Comparison of ENCODE assay signal across 27 cellular contexts in the genomic region with DNA sequence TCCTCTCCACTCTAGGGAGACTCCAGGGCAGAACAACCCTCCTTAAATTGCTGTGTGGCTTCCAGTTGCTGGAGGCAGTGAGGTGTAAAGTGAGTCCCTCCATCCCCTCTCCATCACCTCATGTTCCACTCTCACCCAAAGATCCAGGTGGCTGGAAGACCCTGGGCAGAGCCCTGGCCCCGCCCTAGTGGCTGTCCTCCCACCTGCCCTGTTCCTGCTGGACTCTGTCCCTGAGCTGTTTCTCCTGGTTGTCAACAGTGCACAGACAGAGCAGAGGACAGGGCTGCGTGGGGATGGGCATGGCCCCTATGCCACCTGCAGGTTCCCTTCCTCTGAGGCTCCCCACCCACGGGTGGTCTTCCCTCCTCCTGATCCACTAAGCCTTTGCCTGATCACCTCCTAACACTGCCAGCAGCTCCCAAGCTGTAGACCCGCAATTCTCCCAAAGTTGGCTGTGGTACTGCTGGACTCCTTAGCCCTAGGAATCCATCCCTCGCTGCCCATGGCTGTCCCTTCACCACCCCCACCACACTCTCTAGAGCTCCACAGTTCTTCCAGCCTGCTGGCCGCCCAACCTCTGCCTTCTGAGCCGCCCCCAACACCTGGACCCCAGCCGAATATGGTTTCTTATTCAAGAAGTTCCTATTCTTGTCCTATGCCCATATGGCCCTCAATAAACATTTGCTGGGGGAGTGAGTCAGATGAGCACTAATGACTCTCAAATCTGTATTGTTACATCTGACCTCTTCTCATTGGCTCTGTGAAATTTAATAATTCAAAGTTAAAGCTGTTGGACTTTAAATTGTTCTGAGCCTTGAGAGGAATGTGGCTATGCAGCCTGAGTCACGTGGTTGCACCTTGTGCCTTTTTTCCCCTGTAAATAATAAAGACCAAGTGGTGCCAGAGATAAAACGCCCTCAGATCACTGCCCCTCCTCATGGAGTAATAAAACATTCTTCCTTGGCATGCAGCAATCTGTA.
DNase-seq lines count a peak whose midpoint lies in the region; ATAC-seq, FAIRE-seq and TF ChIP-seq lines count a peak whose summit lies in the region.
"Had no signal": no experiment of that assay in that cellular context is flagged by ENCODE, and none has a peak within 500 bp of the region (broad histone marks: within the 10 kb centered on the region; RNA-seq: fewer than 3 reads in every experiment).

No MANE protein-coding gene starts in this region.

- H3K27ac Mint-ChIP-seq in activated T-cell treated with anti-CD3 and anti-CD28 coated beads, Interleukin-2, amount 50 U/mL, for 72 hours, result no peak overlapping the region
- H3K27ac Mint-ChIP-seq: activated B cell treated with CpG ODN at 0.5 μM for 24 hours; CD4-positive, CD25-positive, alpha-beta regulatory T cell; neural progenitor cell had no signal

- H3K4me3 Mint-ChIP-seq in activated T-cell treated with anti-CD3 and anti-CD28 coated beads, Interleukin-2, amount 50 U/mL, for 72 hours, result no peak overlapping the region
- H3K4me3 Mint-ChIP-seq: activated B cell treated with CpG ODN at 0.5 μM for 24 hours; brain; CD4-positive, CD25-positive, alpha-beta regulatory T cell; neural progenitor cell had no signal

- no peaks in the 10 kb centered on the region for H3K36me3 Mint-ChIP-seq in activated T-cell treated with anti-CD3 and anti-CD28 coated beads, Interleukin-2, amount 50 U/mL, for 72 hours (ENCODE audit: insufficient read depth in 2 of 2)
- H3K36me3 Mint-ChIP-seq: brain; CD4-positive, CD25-positive, alpha-beta regulatory T cell; neural progenitor cell had no signal

- WGBS in GM23248 (ENCODE audit: low coverage in 1 of 2, low lambda C conversion rate in 2 of 2, missing lambda C conversion rate in 2 of 2), 2 experiments, result 78 to 82% methylated on average over 10 of the region's 10 CpGs
- 41 to 74% methylated on average over 10 of the region's 10 CpGs for WGBS in sigmoid colon, 2 donors

- H3K27me3 ChIP-seq in GM23248 (replicated peaks; ENCODE audit: insufficient read depth) (no peaks in the 10 kb centered on the region), sigmoid colon (no peaks in the 10 kb centered on the region)
- H3K27me3 ChIP-seq: adrenal gland, neural progenitor cell, testis, vagina had no signal

- no peaks in the 10 kb centered on the region for H4K20me1 ChIP-seq in GM23248 (ENCODE audit: insufficient read depth)

- H3K4me2 ChIP-seq in GM23248 (ENCODE audit: unreplicated experiment), result no peak overlapping the region
- H3K4me2 ChIP-seq: neural progenitor cell had no signal

- FAIRE-seq in kidney (lab: Jason Lieb, UNC), result no peak
- FAIRE-seq: keratinocyte had no signal

- H3K4me3 ChIP-seq in GM23248, result no peak overlapping the region
- H3K4me3 ChIP-seq in kidney (ENCODE audit: low read length in 2 of 2), result no peak overlapping the region
- H3K4me3 ChIP-seq in sigmoid colon, result no peak overlapping the region
- H3K4me3 ChIP-seq: adrenal gland, lower lobe of right lung, neural progenitor cell, skin epidermis, testis, vagina had no signal

- H3K79me2 ChIP-seq in GM23248 (ENCODE audit: insufficient read depth), result no peaks in the 10 kb centered on the region

- H2AFZ ChIP-seq in GM23248, result no peak overlapping the region
- H2AFZ ChIP-seq: neural progenitor cell had no signal

- H3K9ac ChIP-seq in GM23248 (no peak overlapping the region), kidney (ENCODE audit: low read length in 2 of 2) (no peak overlapping the region)
- H3K9ac ChIP-seq: neural progenitor cell had no signal

- intact Hi-C loops in kidney (cut with DNase I) (no loop called here), sigmoid colon (cut with DNase I) (no loop called here)

- no peak for ATAC-seq in HG02763 (IDR thresholded peaks at IDR 0.05; ENCODE audit: unreplicated experiment)
- ATAC-seq in activated T-cell treated with anti-CD3 and anti-CD28 coated beads, Interleukin-2, amount 50 U/mL, for 72 hours (replicated peaks in 1 of 2), result no peak
- ATAC-seq: HCT116 had no signal

- no peaks in the 10 kb centered on the region for H3K9me3 Mint-ChIP-seq in activated T-cell treated with anti-CD3 and anti-CD28 coated beads, Interleukin-2, amount 50 U/mL, for 72 hours
- H3K9me3 Mint-ChIP-seq: activated B cell treated with CpG ODN at 0.5 μM for 24 hours, neural progenitor cell had no signal

- no peaks in the 10 kb centered on the region for H3K9me2 ChIP-seq in GM23248 (ENCODE audit: insufficient read depth)

- TF ChIP-seq CTCF in kidney (IDR thresholded peaks at IDR 0.05; ENCODE audit: borderline replicate concordance, extremely low read depth, insufficient read depth) (no peak), sigmoid colon (IDR thresholded peaks at IDR 0.05) (no peak)

- DNase-seq in GM23248, result peak; percentile 27
- DNase-seq in NCI-H524 treated with DMSO at 0.1 percent for 48 hours (lab: John Stamatoyannopoulos, UW), result peak; percentile 76
- DNase-seq in kidney, result peak; percentile 64
- DNase-seq in sigmoid colon, result peak; percentile 35
- no peak for DNase-seq in activated T-cell treated with anti-CD3 and anti-CD28 coated beads, Interleukin-2, amount 50 U/mL, for 72 hours
- no peak for DNase-seq in NK-92 (lab: John Stamatoyannopoulos, UW; ENCODE audit: unreplicated experiment)
- DNase-seq: activated B cell treated with CpG ODN at 0.5 μM for 24 hours; activated CD4-positive, alpha-beta T cell treated with anti-CD3 and anti-CD28 coated beads, Interleukin-2, amount 50 U/mL, for 4 hours; CD4-positive, CD25-positive, alpha-beta regulatory T cell; effector CD8-positive, alpha-beta T cell; lower lobe of right lung; NCI-H1436 treated with DMSO at 0.1 percent for 48 hours; NCI-H2107; NCI-H510A; SIG-M5; stimulated activated CD4-positive, alpha-beta T cell treated with anti-CD3 and anti-CD28 coated beads, Interleukin-2, amount 100 ng/mL, for 24 hours; SW 1271; T1000; testis had no signal

- H3K27ac ChIP-seq in GM23248 (no peak overlapping the region), kidney (ENCODE audit: low read depth in 2 of 2, low read length in 2 of 2) (no peak overlapping the region), sigmoid colon (no peak overlapping the region)
- H3K27ac ChIP-seq: adrenal gland, lower lobe of right lung, neural progenitor cell, skin epidermis, testis, vagina had no signal

- H3F3A ChIP-seq in GM23248 (ENCODE audit: insufficient read depth), result no peaks in the 10 kb centered on the region

- in situ Hi-C loops in GM23248 (cut with MboI), result no loop called here

- H3K9me3 ChIP-seq in GM23248 (ENCODE audit: low read depth) (no peaks in the 10 kb centered on the region), kidney (ENCODE audit: control insufficient read depth in 1 of 2, low read length in 2 of 2) (no peaks in the 10 kb centered on the region), sigmoid colon (no peaks in the 10 kb centered on the region)
- H3K9me3 ChIP-seq: adrenal gland, lower lobe of right lung, testis, vagina had no signal

- H3K4me1 ChIP-seq in GM23248 (ENCODE audit: insufficient read depth), result peaks cover 6% of the 10 kb centered on the region
- H3K4me1 ChIP-seq in kidney (ENCODE audit: control insufficient read depth in 1 of 2, insufficient read depth in 1 of 2, low read depth in 1 of 2, low read length in 2 of 2), result peaks cover 0 to 6% of the 10 kb centered on the region in 2 donors
- H3K4me1 ChIP-seq in sigmoid colon, result no peaks in the 10 kb centered on the region
- H3K4me1 ChIP-seq: adrenal gland, lower lobe of right lung, neural progenitor cell, testis, vagina had no signal

- no peaks in the 10 kb centered on the region for H3K36me3 ChIP-seq in GM23248 (ENCODE audit: low read depth)
- no peaks in the 10 kb centered on the region for H3K36me3 ChIP-seq in kidney (ENCODE audit: control insufficient read depth in 1 of 2, insufficient read depth in 2 of 2, low read length in 2 of 2)
- no peaks in the 10 kb centered on the region for H3K36me3 ChIP-seq in sigmoid colon
- H3K36me3 ChIP-seq: adrenal gland, lower lobe of right lung, neural progenitor cell, vagina had no signal

- TF ChIP-seq EP300 in sigmoid colon (IDR thresholded peaks at IDR 0.05), result no peak

- H3K27me3 Mint-ChIP-seq in activated T-cell treated with anti-CD3 and anti-CD28 coated beads, Interleukin-2, amount 50 U/mL, for 72 hours (ENCODE audit: low read depth), result peaks cover 11% of the 10 kb centered on the region
- H3K27me3 Mint-ChIP-seq: activated B cell treated with CpG ODN at 0.5 μM for 24 hours; CD4-positive, CD25-positive, alpha-beta regulatory T cell had no signal

- H3K4me1 Mint-ChIP-seq in activated T-cell treated with anti-CD3 and anti-CD28 coated beads, Interleukin-2, amount 50 U/mL, for 72 hours (ENCODE audit: low read depth), result no peaks in the 10 kb centered on the region
- H3K4me1 Mint-ChIP-seq: activated B cell treated with CpG ODN at 0.5 μM for 24 hours, brain had no signal

- no peak for TF ChIP-seq POLR2A in sigmoid colon (IDR thresholded peaks at IDR 0.05)

Comparison
In these comparisons a context has a peak if more than half of its experiments do, and no peak if none do; other contexts are left out.
1. DNase-seq: peak in GM23248 (single experiment), NCI-H524 treated with DMSO at 0.1 percent for 48 hours (single experiment), kidney (single experiment) and sigmoid colon (single experiment); none in activated T-cell treated with anti-CD3 and anti-CD28 coated beads, Interleukin-2, amount 50 U/mL, for 72 hours (0 of 2) and NK-92 (single experiment).